ENCODE assay signal across 7 cellular contexts in genomic region chr1:216154063-216154462, GRCh38.
"Had no signal": no experiment of that assay in that cellular context is flagged by ENCODE, and none has a peak within 500 bp of the region (broad histone marks: within the 10 kb centered on the region; RNA-seq: fewer than 3 reads in every experiment).

No MANE protein-coding gene starts in this region.

- H3K4me2 ChIP-seq: GM23338 had no signal

- H3K27ac Mint-ChIP-seq: GM23338, H9 had no signal

- ATAC-seq: GM23338 had no signal

- H2AFZ ChIP-seq: GM23338 had no signal

- FAIRE-seq: H1, H54, HTR-8/SVneo had no signal

- DNase-seq: H9, HCEC 1CT, KBM-7 had no signal

- H3K4me3 Mint-ChIP-seq: GM23338, H9 had no signal

- H3K4me3 ChIP-seq: GM23338 had no signal
